ENCODE assay signal across 20 cellular contexts in genomic region chr13:80314711-80315505, GRCh38. TPM values are rescaled to one million over a fixed set of nuclear protein-coding genes. Genes with fewer than 3 reads are reported as not detected.
"Had no signal": no experiment of that assay in that cellular context is flagged by ENCODE, and none has a peak within 500 bp of the region (broad histone marks: within the 10 kb centered on the region; RNA-seq: fewer than 3 reads in every experiment).

No MANE protein-coding gene starts in this region.

- DNase-seq: cortex of kidney; dorsolateral prefrontal cortex; effector CD8-positive, alpha-beta T cell; glutamatergic neuron; islet precursor cell; mammary epithelial cell; naive thymus-derived CD4-positive, alpha-beta T cell; posterior cingulate gyrus; sigmoid colon; stimulated activated CD4-positive, alpha-beta T cell treated with anti-CD3 and anti-CD28 coated beads, Interleukin-2, amount 100 ng/mL, for 24 hours; stimulated activated CD4-positive, alpha-beta T cell treated with anti-CD3 and anti-CD28 coated beads, Interleukin-4, amount 100 ng/mL, for 4 hours; stimulated activated naive B cell treated with anti-CD40 and anti-IgM and Interleukin-4, amounts not matched to agents 10 μg/mL and 1 μg/mL and 100 μg/mL, for 72 hours; stomach; substantia nigra; trophoblast cell had no signal

- H3K4me1 ChIP-seq: gastroesophageal sphincter, sigmoid colon, stomach had no signal

- H3K9me3 ChIP-seq: gastroesophageal sphincter, sigmoid colon, stomach, thoracic aorta had no signal

- H3K4me3 ChIP-seq: dorsolateral prefrontal cortex, gastroesophageal sphincter, sigmoid colon, skin epidermis, stomach, thoracic aorta had no signal

- H3K4me3 Mint-ChIP-seq: naive thymus-derived CD4-positive, alpha-beta T cell; stimulated activated naive B cell treated with anti-CD40 and anti-IgM and Interleukin-4, amounts not matched to agents 10 μg/mL and 1 μg/mL and 100 μg/mL, for 72 hours had no signal

- H3K36me3 Mint-ChIP-seq: naive thymus-derived CD4-positive, alpha-beta T cell; stimulated activated naive B cell treated with anti-CD40 and anti-IgM and Interleukin-4, amounts not matched to agents 10 μg/mL and 1 μg/mL and 100 μg/mL, for 72 hours had no signal

- H3K27me3 Mint-ChIP-seq: naive thymus-derived CD4-positive, alpha-beta T cell; stimulated activated naive B cell treated with anti-CD40 and anti-IgM and Interleukin-4, amounts not matched to agents 10 μg/mL and 1 μg/mL and 100 μg/mL, for 72 hours had no signal

- H3K27me3 ChIP-seq: dorsolateral prefrontal cortex, gastroesophageal sphincter, sigmoid colon, stomach had no signal

- H3K27ac Mint-ChIP-seq: naive thymus-derived CD4-positive, alpha-beta T cell; stimulated activated naive B cell treated with anti-CD40 and anti-IgM and Interleukin-4, amounts not matched to agents 10 μg/mL and 1 μg/mL and 100 μg/mL, for 72 hours had no signal

- H3K36me3 ChIP-seq: gastroesophageal sphincter, sigmoid colon, stomach, thoracic aorta had no signal

- ATAC-seq: esophagus mucosa; gastroesophageal sphincter; naive thymus-derived CD4-positive, alpha-beta T cell; stimulated activated naive B cell treated with anti-CD40 and anti-IgM and Interleukin-4, amounts not matched to agents 10 μg/mL and 1 μg/mL and 100 μg/mL, for 72 hours had no signal

- H3K4me1 Mint-ChIP-seq: stimulated activated naive B cell treated with anti-CD40 and anti-IgM and Interleukin-4, amounts not matched to agents 10 μg/mL and 1 μg/mL and 100 μg/mL, for 72 hours had no signal

- H3K27ac ChIP-seq: gastroesophageal sphincter, sigmoid colon, skin epidermis, stomach, thoracic aorta had no signal

- FAIRE-seq: endometrium had no signal

RNA-seq across cellular contexts. Expression of gene SPRY2, which starts 26.0 kb away (rescaled TPM):
- polyA plus RNA-seq: naive thymus-derived CD4-positive, alpha-beta T cell had no signal
